8 cellular contexts compared by ENCODE assay signal in genomic region chr18:63367241-63367953, GRCh38. TPM values are rescaled to one million over a fixed set of nuclear protein-coding genes. Genes with fewer than 3 reads are reported as not detected.
A peak's percentile ranks its signal among the peaks of the same experiment; 100 is the strongest.
DNase-seq lines count a peak whose midpoint lies in the region; ATAC-seq and TF ChIP-seq lines count a peak whose summit lies in the region.

No MANE protein-coding gene starts in this region.

- no peaks in the 10 kb centered on the region for H3K9me3 ChIP-seq in mucosa of descending colon

- no peak for TF ChIP-seq CTCF in epithelial cell of proximal tubule (conservative IDR thresholded peaks at IDR 0.05; ENCODE audit: low read depth, low read length)
- no peak for TF ChIP-seq CTCF in mucosa of descending colon (IDR thresholded peaks at IDR 0.05)

- H3K4me3 ChIP-seq in epithelial cell of proximal tubule (ENCODE audit: low read depth, low read length) = peak overlapping the region; percentile 82
- peak overlapping the region; percentile 83 for H3K4me3 ChIP-seq in mucosa of descending colon

- peaks cover 9% of the 10 kb centered on the region for H3K4me1 ChIP-seq in mucosa of descending colon (ENCODE audit: low read depth)

- H3K36me3 ChIP-seq in mucosa of descending colon (ENCODE audit: low read depth) = no peaks in the 10 kb centered on the region

- ATAC-seq in GM21528 (IDR thresholded peaks at IDR 0.05; ENCODE audit: low FRiP score, unreplicated experiment) = peak; percentile 90
- ATAC-seq in mucosa of descending colon = peak; percentile 93

- intact Hi-C loops in mucosa of descending colon (cut with DNase I, micrococcal nuclease) = no loop called here

- peak; percentile 82 for DNase-seq in DMS114 treated with DMSO at 0.1 percent for 48 hours (lab: John Stamatoyannopoulos, UW; ENCODE audit: unreplicated experiment)
- DNase-seq in HuH-7.5 (ENCODE audit: low spot score) = peak; percentile 72
- peak; percentile 98 for DNase-seq in OCI-M1 (lab: John Stamatoyannopoulos, UW)
- DNase-seq in activated T-cell treated with anti-CD3 and anti-CD28 coated beads, Interleukin-2, amount 50 U/mL, for 1 hour = peak; percentile 85
- peak; percentile 79 for DNase-seq in epithelial cell of proximal tubule (ENCODE audit: low read depth)
- peak; percentile 92 to 96 (median 95) for DNase-seq in mucosa of descending colon
- peak; percentile 76 for DNase-seq in stimulated activated CD8-positive, alpha-beta memory T cell treated with anti-CD3 and anti-CD28 coated beads, Interleukin-4, amount 100 ng/mL, for 24 hours (ENCODE audit: low read depth)

RNA-seq across cellular contexts. Expression of gene KDSR, which starts 0.4 kb away (rescaled TPM):
- total RNA-seq in epithelial cell of proximal tubule (25.4 and 38.3 TPM in 2 replicates), mucosa of descending colon (10 to 100 TPM; 33.6 to 79.4 (median 51.4) TPM)

RNA-seq across cellular contexts. Expression of gene BCL2, which starts 47.8 kb away (rescaled TPM):
- 3.0 and 4.7 TPM in 2 replicates for total RNA-seq in epithelial cell of proximal tubule
- total RNA-seq in mucosa of descending colon = 10 to 100 TPM; 17.7 to 25.7 (median 20.5) TPM

RNA-seq across cellular contexts. Expression of gene VPS4B, which starts 54.9 kb away (rescaled TPM):
- total RNA-seq in epithelial cell of proximal tubule (32.1 and 42.9 TPM in 2 replicates), mucosa of descending colon (100 to 1,000 TPM in 2 of 3 donors, 10 to 100 TPM in 1; 83.8 to 167 (median 116) TPM)

Comparison
In these comparisons a context has a peak if more than half of its experiments do, and no peak if none do; other contexts are left out.
1. Peak in every context shown above with its lines: DNase-seq, ATAC-seq and H3K4me3 ChIP-seq.